Comparison of ENCODE assay signal across 12 cellular contexts in the genomic region with DNA sequence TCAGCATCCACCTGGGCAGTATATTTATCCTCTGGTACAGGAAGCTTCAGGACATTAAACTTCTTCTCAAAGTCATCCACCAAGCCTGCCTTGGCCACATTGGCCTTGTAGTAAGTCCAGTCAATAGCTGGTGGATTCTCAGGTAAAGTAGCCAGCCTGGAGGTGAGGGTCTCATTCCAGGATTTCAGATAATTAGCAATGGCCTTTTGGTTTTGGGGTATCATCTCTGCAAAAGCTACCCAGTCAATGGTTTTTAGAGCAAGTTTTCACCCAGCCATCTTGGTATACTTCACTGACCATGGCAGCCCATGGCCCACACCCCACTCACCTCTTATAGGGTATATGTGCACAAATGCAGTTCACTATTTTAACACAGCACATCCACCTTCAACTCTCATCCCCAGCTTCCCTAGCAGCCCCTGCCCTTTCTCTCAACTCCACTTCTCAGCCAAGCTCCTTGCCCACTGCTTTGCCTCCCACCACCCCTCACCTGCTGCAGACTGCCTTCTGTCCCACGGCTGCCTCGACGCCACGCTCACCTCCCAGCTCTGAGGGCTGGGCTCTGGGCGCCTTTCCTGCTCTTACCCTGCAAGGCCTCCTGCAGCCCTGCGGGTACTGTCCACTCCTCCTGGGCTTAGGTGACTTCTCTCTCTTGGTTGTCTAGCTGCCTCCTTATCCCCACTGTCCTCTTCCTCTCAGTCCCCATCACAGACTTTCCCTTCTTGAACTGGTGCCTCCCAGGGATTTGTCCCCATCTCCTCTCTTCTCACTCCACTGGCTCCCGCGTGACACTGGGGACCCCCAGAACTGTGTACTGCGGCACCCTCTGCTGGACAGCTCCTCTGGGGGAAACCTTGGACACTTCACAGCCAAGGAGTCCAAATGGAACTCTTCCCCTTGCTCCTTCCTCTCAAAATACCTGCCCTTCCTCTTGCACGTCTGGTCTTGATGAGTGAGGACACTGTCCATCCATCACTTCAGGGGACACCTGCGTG. TPM values are rescaled to one million over a fixed set of nuclear protein-coding genes. Genes with fewer than 3 reads are reported as not detected.
A peak's percentile ranks its signal among the peaks of the same experiment; 100 is the strongest.
DNase-seq lines count a peak whose midpoint lies in the region; ATAC-seq, FAIRE-seq and TF ChIP-seq lines count a peak whose summit lies in the region.
"Had no signal": no experiment of that assay in that cellular context is flagged by ENCODE, and none has a peak within 500 bp of the region (broad histone marks: within the 10 kb centered on the region; RNA-seq: fewer than 3 reads in every experiment).

No MANE protein-coding gene starts in this region.

- no peak for TF ChIP-seq POLR2A in H54 (IDR thresholded peaks at IDR 0.05; ENCODE audit: low read depth, low read length)

- intact Hi-C loops in Right ventricle myocardium superior (cut with DNase I) = no loop called here

- peaks cover 0 to 5% of the 10 kb centered on the region in 2 donors for H3K9me3 Mint-ChIP-seq in stimulated activated naive CD8-positive, alpha-beta T cell treated with anti-CD3 and anti-CD28 coated beads, Interleukin-15, amount 100 ng/mL, for 72 hours

- H3K27me3 Mint-ChIP-seq in stimulated activated naive CD8-positive, alpha-beta T cell treated with anti-CD3 and anti-CD28 coated beads, Interleukin-15, amount 100 ng/mL, for 72 hours = peaks cover 23% of the 10 kb centered on the region

- no peak overlapping the region for H3K4me3 ChIP-seq in cardiac muscle cell
- H3K4me3 ChIP-seq in epithelial cell of esophagus (ENCODE audit: low read length) = no peak overlapping the region

- DNase-seq in cardiac muscle cell (ENCODE audit: low read depth in 1 of 2, low spot score in 1 of 2) (peak; percentile 22 to 66), Right ventricle myocardium superior (no peak), NOMO-1 treated with dmso at 0.1 percent for 144 hours (lab: John Stamatoyannopoulos, UW; ENCODE audit: unreplicated experiment) (peak; percentile 39), epithelial cell of esophagus (ENCODE audit: low read depth) (peak; percentile 19), NCI-H1417 treated with DMSO at 0.1 percent for 48 hours (lab: John Stamatoyannopoulos, UW) (no peak), dedifferentiated amniotic fluid mesenchymal stem cell (ENCODE audit: extremely low spot score) (no peak), H54 (ENCODE audit: insufficient read length, low spot score) (no peak)
- peak in 1 of 2 donors; percentile 31 for DNase-seq in stimulated activated naive CD8-positive, alpha-beta T cell treated with anti-CD3 and anti-CD28 coated beads, Interleukin-15, amount 100 ng/mL, for 72 hours
- DNase-seq: Calu3, NCI-H187 treated with DMSO at 0.1 percent for 48 hours had no signal

- H3K27me3 ChIP-seq in cardiac muscle cell = peaks cover 27% of the 10 kb centered on the region

- H3K27ac Mint-ChIP-seq in stimulated activated naive CD8-positive, alpha-beta T cell treated with anti-CD3 and anti-CD28 coated beads, Interleukin-15, amount 100 ng/mL, for 72 hours = peak overlapping the region in 1 of 2 donors; percentile 14

- H3K27ac ChIP-seq in cardiac muscle cell = no peak overlapping the region

- no peaks in the 10 kb centered on the region for H3K9me3 ChIP-seq in cardiac muscle cell (ENCODE audit: low read depth)

- H3K4me3 Mint-ChIP-seq in stimulated activated naive CD8-positive, alpha-beta T cell treated with anti-CD3 and anti-CD28 coated beads, Interleukin-15, amount 100 ng/mL, for 72 hours = no peak overlapping the region

- H3K36me3 ChIP-seq in cardiac muscle cell = no peaks in the 10 kb centered on the region

- ATAC-seq in Right ventricle myocardium superior (ENCODE audit: poor library complexity) = no peak
- ATAC-seq in stimulated activated naive CD8-positive, alpha-beta T cell treated with anti-CD3 and anti-CD28 coated beads, Interleukin-15, amount 100 ng/mL, for 72 hours = peak; percentile 73

- no peaks in the 10 kb centered on the region for H3K4me1 ChIP-seq in cardiac muscle cell (ENCODE audit: low read depth)

- TF ChIP-seq CTCF in cardiac muscle cell (IDR thresholded peaks at IDR 0.05; ENCODE audit: low read depth, low read length) = peak; percentile 46
- TF ChIP-seq CTCF in epithelial cell of esophagus (IDR thresholded peaks at IDR 0.05; ENCODE audit: insufficient read depth, low read depth, low read length, missing control alignments) = peak; percentile 26

- no peak for FAIRE-seq in H54 (lab: Jason Lieb, UNC)
- FAIRE-seq: endometrium, TTC549 had no signal

- H3K4me1 Mint-ChIP-seq in stimulated activated naive CD8-positive, alpha-beta T cell treated with anti-CD3 and anti-CD28 coated beads, Interleukin-15, amount 100 ng/mL, for 72 hours = no peaks in the 10 kb centered on the region

RNA-seq across cellular contexts. Expression of a gene that starts 1.7 kb away (rescaled TPM):
- total RNA-seq in cardiac muscle cell (not detected in 2 replicates), Right ventricle myocardium superior (not detected)
- polyA plus RNA-seq in cardiac muscle cell = not detected in 2 replicates
- total RNA-seq: Calu3 had no signal

RNA-seq across cellular contexts. Expression of a gene that starts 33.6 kb away (rescaled TPM):
- not detected in 2 replicates for total RNA-seq in cardiac muscle cell
- not detected in 2 replicates for polyA plus RNA-seq in cardiac muscle cell
- not detected for total RNA-seq in Right ventricle myocardium superior
- total RNA-seq: Calu3 had no signal

RNA-seq across cellular contexts. Expression of a gene that starts 47.6 kb away (rescaled TPM):
- total RNA-seq in cardiac muscle cell = 0.12 and 0.39 TPM in 2 replicates
- polyA plus RNA-seq in cardiac muscle cell = 0.94 TPM in 1 of 2 replicates, not detected in the other
- 0.24 TPM for total RNA-seq in Right ventricle myocardium superior
- total RNA-seq: Calu3 had no signal

Comparison
In these comparisons a context has a peak if more than half of its experiments do, and no peak if none do; other contexts are left out.
1. DNase-seq: peak in cardiac muscle cell (2 of 2), NOMO-1 treated with dmso at 0.1 percent for 144 hours (single experiment) and epithelial cell of esophagus (single experiment); none in Right ventricle myocardium superior (single experiment), NCI-H1417 treated with DMSO at 0.1 percent for 48 hours (single experiment), dedifferentiated amniotic fluid mesenchymal stem cell (single experiment) and H54 (single experiment).